9 cellular contexts compared by ENCODE assay signal in genomic region chr6:3324262-3324942, GRCh38.
DNase-seq lines count a peak whose midpoint lies in the region; ATAC-seq and TF ChIP-seq lines count a peak whose summit lies in the region.
"Had no signal": no experiment of that assay in that cellular context is flagged by ENCODE, and none has a peak within 500 bp of the region (broad histone marks: within the 10 kb centered on the region; RNA-seq: fewer than 3 reads in every experiment).

No MANE protein-coding gene starts in this region.

- H2AK5ac ChIP-seq in mesenchymal stem cell (ENCODE audit: low read length, severe bottlenecking), result no peak overlapping the region

- H4K8ac ChIP-seq in mesenchymal stem cell (ENCODE audit: low read length), result no peak overlapping the region

- no peak overlapping the region for H4K91ac ChIP-seq in mesenchymal stem cell (ENCODE audit: low read length)

- H2AFZ ChIP-seq in mesenchymal stem cell (ENCODE audit: low read depth, low read length), result no peak overlapping the region
- H2AFZ ChIP-seq in PC-9, result no peak overlapping the region

- H3K36me3 ChIP-seq in mesenchymal stem cell (ENCODE audit: control insufficient read depth in 1 of 2, insufficient read depth in 2 of 2, low read depth in 1 of 2, low read length in 2 of 2) (peaks cover 0 to 37% of the 10 kb centered on the region in 2 experiments), PC-9 (ENCODE audit: low read depth) (no peaks in the 10 kb centered on the region)

- H3K9me2 ChIP-seq in PC-9 (ENCODE audit: insufficient read depth), result no peaks in the 10 kb centered on the region

- peak overlapping the region; percentile 2 for H3K27ac ChIP-seq in mesenchymal stem cell (ENCODE audit: low read length, poor library complexity, severe bottlenecking)
- H3K27ac ChIP-seq in PC-9, result no peak overlapping the region

- H3K18ac ChIP-seq in mesenchymal stem cell (ENCODE audit: low read depth in 1 of 2, low read length in 2 of 2), result no peak overlapping the region

- no TSS peak for BruUV-seq in PC-9 (replicated peaks; lab: Mats Ljungman, UMichigan)

- no peak overlapping the region for H2BK15ac ChIP-seq in mesenchymal stem cell (ENCODE audit: low read depth, poor library complexity, severe bottlenecking)

- H3K36me3 Mint-ChIP-seq in chondrocyte (ENCODE audit: low read depth), result peaks cover 5% of the 10 kb centered on the region
- H3K36me3 Mint-ChIP-seq in activated CD4-positive, alpha-beta T cell treated with anti-CD3 and anti-CD28 coated beads, Interleukin-2, amount 10 ng/mL, durations not matched to agents 7 days and 5 days (ENCODE audit: low read depth), result no peaks in the 10 kb centered on the region
- H3K36me3 Mint-ChIP-seq: activated naive CD8-positive, alpha-beta T cell treated with anti-CD3 and anti-CD28 coated beads, Interleukin-2, amount 10 ng/mL, durations not matched to agents 7 days and 5 days had no signal

- 60% methylated on average over 11 of the region's 12 CpGs for WGBS in mesenchymal stem cell

- H3K27ac Mint-ChIP-seq in chondrocyte (ENCODE audit: unreplicated experiment), result peak overlapping the region; percentile 88
- no peak overlapping the region for H3K27ac Mint-ChIP-seq in activated CD4-positive, alpha-beta T cell treated with anti-CD3 and anti-CD28 coated beads, Interleukin-2, amount 10 ng/mL, durations not matched to agents 7 days and 5 days
- H3K27ac Mint-ChIP-seq: activated naive CD8-positive, alpha-beta T cell treated with anti-CD3 and anti-CD28 coated beads, Interleukin-2, amount 10 ng/mL, durations not matched to agents 7 days and 5 days had no signal

- H2BK12ac ChIP-seq in mesenchymal stem cell (ENCODE audit: low read length in 2 of 2), result no peak overlapping the region

- H2BK5ac ChIP-seq in mesenchymal stem cell (ENCODE audit: low read depth, low read length, poor library complexity, severe bottlenecking), result no peak overlapping the region

- peak overlapping the region; percentile 63 for H3K9ac ChIP-seq in mesenchymal stem cell (ENCODE audit: low read length)

- peaks cover 45% of the 10 kb centered on the region for H3K4me1 Mint-ChIP-seq in chondrocyte (ENCODE audit: low read depth)
- H3K4me1 Mint-ChIP-seq in activated CD4-positive, alpha-beta T cell treated with anti-CD3 and anti-CD28 coated beads, Interleukin-2, amount 10 ng/mL, durations not matched to agents 7 days and 5 days, result no peaks in the 10 kb centered on the region
- H3K4me1 Mint-ChIP-seq: activated naive CD8-positive, alpha-beta T cell treated with anti-CD3 and anti-CD28 coated beads, Interleukin-2, amount 10 ng/mL, durations not matched to agents 7 days and 5 days had no signal

- H3K4me2 ChIP-seq in mesenchymal stem cell (ENCODE audit: low read length, poor library complexity, severe bottlenecking) (no peak overlapping the region), PC-9 (no peak overlapping the region)

- CTCF ChIA-PET in PC-9 (lab: Charles Lee), result no interaction called here
- CTCF ChIA-PET in activated CD4-positive, alpha-beta T cell treated with anti-CD3 and anti-CD28 coated beads, Interleukin-2, amount 10 ng/mL, durations not matched to agents 7 days and 5 days (lab: Charles Lee), result no interaction called here

- H4K20me1 ChIP-seq in PC-9 (ENCODE audit: insufficient read depth), result no peaks in the 10 kb centered on the region

- H3K14ac ChIP-seq in mesenchymal stem cell (ENCODE audit: low read length in 2 of 2), result no peak overlapping the region

- peak; percentile 15 for ATAC-seq in Right ventricle myocardium superior (ENCODE audit: poor library complexity)
- ATAC-seq in Right ventricle myocardium inferior, result no peak

- POLR2A ChIA-PET in PC-9 (lab: Charles Lee; ENCODE audit: unreplicated experiment), result no interaction called here
- POLR2A ChIA-PET in activated CD4-positive, alpha-beta T cell treated with anti-CD3 and anti-CD28 coated beads, Interleukin-2, amount 10 ng/mL, durations not matched to agents 7 days and 5 days (lab: Charles Lee), result no interaction called here

- H3K4me3 ChIP-seq in mesenchymal stem cell (ENCODE audit: insufficient read depth in 1 of 2, low read depth in 1 of 2, low read length in 2 of 2) (no peak overlapping the region), PC-9 (no peak overlapping the region)

- H3F3A ChIP-seq in PC-9 (ENCODE audit: insufficient read depth, low read depth), result no peaks in the 10 kb centered on the region

- no peak overlapping the region for H3K4me3 Mint-ChIP-seq in chondrocyte (ENCODE audit: unreplicated experiment)
- H3K4me3 Mint-ChIP-seq in activated CD4-positive, alpha-beta T cell treated with anti-CD3 and anti-CD28 coated beads, Interleukin-2, amount 10 ng/mL, durations not matched to agents 7 days and 5 days, result no peak overlapping the region
- H3K4me3 Mint-ChIP-seq: activated naive CD8-positive, alpha-beta T cell treated with anti-CD3 and anti-CD28 coated beads, Interleukin-2, amount 10 ng/mL, durations not matched to agents 7 days and 5 days had no signal

- intact Hi-C loops in Right ventricle myocardium superior (cut with DNase I) (no loop called here), Right ventricle myocardium inferior (cut with DNase I) (no loop called here), PC-9 (cut with micrococcal nuclease; ENCODE audit: unreplicated experiment) (no loop called here)

- DNase-seq in Right ventricle myocardium superior (no peak), Right ventricle myocardium inferior (ENCODE audit: missing footprints) (no peak), HPDE6-E6E7 (ENCODE audit: extremely low spot score) (peak; percentile 55), chondrocyte (ENCODE audit: low spot score) (peak; percentile 11), mesenchymal stem cell (peak; percentile 75), PC-9 (no peak), ecto neural progenitor cell (ENCODE audit: low spot score) (no peak)
- DNase-seq in activated CD4-positive, alpha-beta T cell treated with anti-CD3 and anti-CD28 coated beads, Interleukin-2, amount 10 ng/mL, durations not matched to agents 7 days and 5 days, result no peak
- DNase-seq: activated naive CD8-positive, alpha-beta T cell treated with anti-CD3 and anti-CD28 coated beads, Interleukin-2, amount 10 ng/mL, durations not matched to agents 7 days and 5 days had no signal

- no peak overlapping the region for H3K4ac ChIP-seq in mesenchymal stem cell (ENCODE audit: low read depth in 1 of 2, low read length in 2 of 2)

- TF ChIP-seq CTCF in chondrocyte (IDR thresholded peaks at IDR 0.05), result no peak
- TF ChIP-seq CTCF in PC-9 (conservative IDR thresholded peaks at IDR 0.05), result no peak

- H3K27me3 Mint-ChIP-seq in chondrocyte (ENCODE audit: low read depth), result no peaks in the 10 kb centered on the region
- H3K27me3 Mint-ChIP-seq in activated CD4-positive, alpha-beta T cell treated with anti-CD3 and anti-CD28 coated beads, Interleukin-2, amount 10 ng/mL, durations not matched to agents 7 days and 5 days, result peaks cover 4% of the 10 kb centered on the region

- H3K27me3 ChIP-seq in mesenchymal stem cell (ENCODE audit: control insufficient read depth in 1 of 2, insufficient read depth in 1 of 2, low read length in 2 of 2), result no peaks in the 10 kb centered on the region
- no peaks in the 10 kb centered on the region for H3K27me3 ChIP-seq in PC-9 (ENCODE audit: insufficient read depth, low read depth)

- H3K79me1 ChIP-seq in mesenchymal stem cell (replicated peaks; ENCODE audit: low read length, poor library complexity, severe bottlenecking), result no peaks in the 10 kb centered on the region

- H3K23ac ChIP-seq in mesenchymal stem cell (ENCODE audit: low read length in 2 of 2), result no peak overlapping the region

- H3K9me3 Mint-ChIP-seq in chondrocyte (ENCODE audit: low read depth), result no peaks in the 10 kb centered on the region
- H3K9me3 Mint-ChIP-seq in activated CD4-positive, alpha-beta T cell treated with anti-CD3 and anti-CD28 coated beads, Interleukin-2, amount 10 ng/mL, durations not matched to agents 7 days and 5 days, result no peaks in the 10 kb centered on the region
- H3K9me3 Mint-ChIP-seq: activated naive CD8-positive, alpha-beta T cell treated with anti-CD3 and anti-CD28 coated beads, Interleukin-2, amount 10 ng/mL, durations not matched to agents 7 days and 5 days had no signal

- peaks cover 12% of the 10 kb centered on the region for H3K4me1 ChIP-seq in mesenchymal stem cell (ENCODE audit: control insufficient read depth, insufficient read depth, low read depth, low read length)
- no peaks in the 10 kb centered on the region for H3K4me1 ChIP-seq in PC-9 (replicated peaks; ENCODE audit: insufficient read depth)

- H3K9me3 ChIP-seq in mesenchymal stem cell (ENCODE audit: control insufficient read depth, low read length) (no peaks in the 10 kb centered on the region), PC-9 (ENCODE audit: insufficient read depth, low read depth) (no peaks in the 10 kb centered on the region)

- no peaks in the 10 kb centered on the region for H3K79me2 ChIP-seq in PC-9 (ENCODE audit: low read depth)

- no peak overlapping the region for H2BK120ac ChIP-seq in mesenchymal stem cell (ENCODE audit: low read depth, low read length)

Comparison
In these comparisons a context has a peak if more than half of its experiments do, and no peak if none do; other contexts are left out.
1. DNase-seq: peak in HPDE6-E6E7 (single experiment), chondrocyte (single experiment) and mesenchymal stem cell (single experiment); none in Right ventricle myocardium superior (single experiment), Right ventricle myocardium inferior (single experiment), PC-9 (0 of 2), activated CD4-positive, alpha-beta T cell treated with anti-CD3 and anti-CD28 coated beads, Interleukin-2, amount 10 ng/mL, durations not matched to agents 7 days and 5 days (single experiment) and ecto neural progenitor cell (single experiment).